Comparison of ENCODE assay signal across 9 cellular contexts in the genomic region with DNA sequence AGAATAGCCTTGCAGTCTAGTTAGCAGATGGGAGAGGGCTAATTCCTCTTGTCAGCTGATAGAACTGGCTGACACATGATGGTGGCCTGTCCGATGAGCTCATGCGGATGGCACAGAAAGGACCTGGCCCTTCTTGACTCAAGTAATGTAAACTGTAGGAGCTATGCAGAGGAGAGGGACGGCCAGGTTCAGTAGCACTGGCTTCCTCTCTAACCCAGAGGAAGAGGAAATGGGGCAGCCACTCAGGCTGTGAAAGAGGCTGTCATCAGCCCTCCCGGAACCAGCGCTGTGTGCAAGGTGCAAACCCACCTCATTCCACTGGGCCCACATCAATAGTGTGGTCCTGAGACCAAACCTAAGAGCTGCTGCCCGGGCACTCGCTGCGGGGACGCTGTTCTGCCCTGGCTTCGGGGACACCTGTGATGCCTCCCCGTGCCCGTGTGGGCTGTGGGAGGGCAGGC. TPM values are rescaled to one million over a fixed set of nuclear protein-coding genes. Genes with fewer than 3 reads are reported as not detected.
DNase-seq lines count a peak whose midpoint lies in the region; ATAC-seq and TF ChIP-seq lines count a peak whose summit lies in the region.
"Had no signal": no experiment of that assay in that cellular context is flagged by ENCODE, and none has a peak within 500 bp of the region (broad histone marks: within the 10 kb centered on the region; RNA-seq: fewer than 3 reads in every experiment).

No MANE protein-coding gene starts in this region.

- peak overlapping the region in 1 of 5 donors; percentile 41 for H3K27ac ChIP-seq in adrenal gland

- intact Hi-C loops in left cardiac atrium (cut with DNase I) (no loop called here), adrenal gland (cut with DNase I) (no loop called here)

- H3K36me3 ChIP-seq in adrenal gland (replicated peaks in 1 of 2) (peaks cover 0 to 59% of the 10 kb centered on the region in 2 donors), MG63 (peaks cover 57% of the 10 kb centered on the region)

- peak overlapping the region; percentile 77 for H3K4me3 Mint-ChIP-seq in activated CD8-positive, alpha-beta T cell treated with anti-CD3 and anti-CD28 coated beads, Interleukin-2, amount 10 ng/mL, durations not matched to agents 7 days and 5 days

- peaks cover 55% of the 10 kb centered on the region for H3K4me1 Mint-ChIP-seq in activated CD8-positive, alpha-beta T cell treated with anti-CD3 and anti-CD28 coated beads, Interleukin-2, amount 10 ng/mL, durations not matched to agents 7 days and 5 days (ENCODE audit: low read depth)

- peak overlapping the region; percentile 96 for H3K27ac Mint-ChIP-seq in activated CD8-positive, alpha-beta T cell treated with anti-CD3 and anti-CD28 coated beads, Interleukin-2, amount 10 ng/mL, durations not matched to agents 7 days and 5 days

- POLR2A ChIA-PET in activated CD8-positive, alpha-beta T cell treated with anti-CD3 and anti-CD28 coated beads, Interleukin-2, amount 10 ng/mL, durations not matched to agents 7 days and 5 days (lab: Charles Lee): interaction anchor here (0.6 to 2.7 kb wide), 12 partner anchors 10 to 116 kb away, joined by 3 to 25 read pairs (median 9); partner anchors contain the start of genes HAUS8, MYO9B, OCEL1 and USE1

- H3K27me3 ChIP-seq in adrenal gland (no peaks in the 10 kb centered on the region), MG63 (no peaks in the 10 kb centered on the region)

- H3K9me3 ChIP-seq in adrenal gland (replicated peaks in 1 of 3) (no peaks in the 10 kb centered on the region), MG63 (no peaks in the 10 kb centered on the region)

- H3K9me3 Mint-ChIP-seq in activated CD8-positive, alpha-beta T cell treated with anti-CD3 and anti-CD28 coated beads, Interleukin-2, amount 10 ng/mL, durations not matched to agents 7 days and 5 days (ENCODE audit: insufficient read depth): no peaks in the 10 kb centered on the region

- H3K27me3 Mint-ChIP-seq in activated CD8-positive, alpha-beta T cell treated with anti-CD3 and anti-CD28 coated beads, Interleukin-2, amount 10 ng/mL, durations not matched to agents 7 days and 5 days (ENCODE audit: low read depth): no peaks in the 10 kb centered on the region

- 82 to 91% (median 88%) methylated on average over 3 to 12 of the region's 12 CpGs for WGBS in adrenal gland, 4 donors

- CTCF ChIA-PET in activated CD8-positive, alpha-beta T cell treated with anti-CD3 and anti-CD28 coated beads, Interleukin-2, amount 10 ng/mL, durations not matched to agents 7 days and 5 days (lab: Charles Lee): interaction anchor here (0.6 to 4.0 kb wide), 18 partner anchors 9 to 151 kb away, joined by 3 to 25 read pairs (median 4); partner anchors contain the start of genes BABAM1 and USE1

- peaks cover 76% of the 10 kb centered on the region for H3K36me3 Mint-ChIP-seq in activated CD8-positive, alpha-beta T cell treated with anti-CD3 and anti-CD28 coated beads, Interleukin-2, amount 10 ng/mL, durations not matched to agents 7 days and 5 days (ENCODE audit: low read depth)

- TF ChIP-seq CTCF in adrenal gland (IDR thresholded peaks at IDR 0.05): no peak

- peak; percentile 87 for DNase-seq in activated CD8-positive, alpha-beta T cell treated with anti-CD3 and anti-CD28 coated beads, Interleukin-2, amount 10 ng/mL, durations not matched to agents 7 days and 5 days
- DNase-seq in left cardiac atrium (no peak), adrenal gland (no peak), MG63 (no peak), putamen (ENCODE audit: low spot score) (no peak)
- peak; percentile 12 for DNase-seq in stimulated activated CD8-positive, alpha-beta memory T cell treated with anti-CD3 and anti-CD28 coated beads, Interleukin-7, amount 100 ng/mL, for 24 hours (ENCODE audit: low read depth)
- DNase-seq: NCI-H2171 had no signal

- TF ChIP-seq POLR2A in adrenal gland (IDR thresholded peaks at IDR 0.05): no peak

- H3K4me1 ChIP-seq in adrenal gland (replicated peaks in 1 of 2): no peaks in the 10 kb centered on the region

- H3K4me3 ChIP-seq in adrenal gland: no peak overlapping the region
- no peak overlapping the region for H3K4me3 ChIP-seq in MG63

- ATAC-seq in HG03108 (IDR thresholded peaks at IDR 0.05; ENCODE audit: unreplicated experiment) (peak; percentile 30), left cardiac atrium (peak; percentile 34 to 63), GM18520 (IDR thresholded peaks at IDR 0.05; ENCODE audit: unreplicated experiment) (no peak)
- peak; percentile 93 for ATAC-seq in activated CD8-positive, alpha-beta T cell treated with anti-CD3 and anti-CD28 coated beads, Interleukin-2, amount 10 ng/mL, durations not matched to agents 7 days and 5 days

RNA-seq across cellular contexts. Expression of gene USE1, which starts 30.7 kb away (rescaled TPM):
- 10 to 100 TPM; 26.5 to 27.9 TPM for total RNA-seq in activated CD8-positive, alpha-beta T cell treated with anti-CD3 and anti-CD28 coated beads, Interleukin-2, amount 10 ng/mL, durations not matched to agents 7 days and 5 days
- total RNA-seq in left cardiac atrium (10 to 100 TPM; 22.5 to 23.4 TPM), adrenal gland (10 to 100 TPM; 30.7 to 55.6 (median 44.7) TPM)
- polyA plus RNA-seq in adrenal gland: 10 to 100 TPM; 23.7 to 87.8 (median 75.3) TPM
- 63.4 and 77.0 TPM in 2 replicates for total RNA-seq in MG63 (2014; rRNA removed; shearing (Covaris generic); ENCODE audit: low replicate concordance)

RNA-seq across cellular contexts. Expression of gene OCEL1, which starts 41.6 kb away (rescaled TPM):
- 10 to 100 TPM; 24.3 to 28.3 TPM for total RNA-seq in activated CD8-positive, alpha-beta T cell treated with anti-CD3 and anti-CD28 coated beads, Interleukin-2, amount 10 ng/mL, durations not matched to agents 7 days and 5 days
- total RNA-seq in left cardiac atrium: 10 to 100 TPM; 18.7 to 25.3 TPM
- 10 to 100 TPM in 7 of 8 donors, 1 to 10 TPM in 1; 6.1 to 49.1 (median 33.8) TPM for total RNA-seq in adrenal gland
- polyA plus RNA-seq in adrenal gland: 10 to 100 TPM; 10.3 to 48.2 (median 27.0) TPM
- total RNA-seq in MG63 (2014; rRNA removed; shearing (Covaris generic); ENCODE audit: low replicate concordance): 2.8 and 7.8 TPM in 2 replicates

Comparison
In these comparisons a context has a peak if more than half of its experiments do, and no peak if none do; other contexts are left out.
1. DNase-seq: peak in activated CD8-positive, alpha-beta T cell treated with anti-CD3 and anti-CD28 coated beads, Interleukin-2, amount 10 ng/mL, durations not matched to agents 7 days and 5 days (single experiment) and stimulated activated CD8-positive, alpha-beta memory T cell treated with anti-CD3 and anti-CD28 coated beads, Interleukin-7, amount 100 ng/mL, for 24 hours (single experiment); none in left cardiac atrium (single experiment), adrenal gland (0 of 7), MG63 (single experiment) and putamen (single experiment).